1 cellular context compared by ENCODE assay signal in the genomic region with DNA sequence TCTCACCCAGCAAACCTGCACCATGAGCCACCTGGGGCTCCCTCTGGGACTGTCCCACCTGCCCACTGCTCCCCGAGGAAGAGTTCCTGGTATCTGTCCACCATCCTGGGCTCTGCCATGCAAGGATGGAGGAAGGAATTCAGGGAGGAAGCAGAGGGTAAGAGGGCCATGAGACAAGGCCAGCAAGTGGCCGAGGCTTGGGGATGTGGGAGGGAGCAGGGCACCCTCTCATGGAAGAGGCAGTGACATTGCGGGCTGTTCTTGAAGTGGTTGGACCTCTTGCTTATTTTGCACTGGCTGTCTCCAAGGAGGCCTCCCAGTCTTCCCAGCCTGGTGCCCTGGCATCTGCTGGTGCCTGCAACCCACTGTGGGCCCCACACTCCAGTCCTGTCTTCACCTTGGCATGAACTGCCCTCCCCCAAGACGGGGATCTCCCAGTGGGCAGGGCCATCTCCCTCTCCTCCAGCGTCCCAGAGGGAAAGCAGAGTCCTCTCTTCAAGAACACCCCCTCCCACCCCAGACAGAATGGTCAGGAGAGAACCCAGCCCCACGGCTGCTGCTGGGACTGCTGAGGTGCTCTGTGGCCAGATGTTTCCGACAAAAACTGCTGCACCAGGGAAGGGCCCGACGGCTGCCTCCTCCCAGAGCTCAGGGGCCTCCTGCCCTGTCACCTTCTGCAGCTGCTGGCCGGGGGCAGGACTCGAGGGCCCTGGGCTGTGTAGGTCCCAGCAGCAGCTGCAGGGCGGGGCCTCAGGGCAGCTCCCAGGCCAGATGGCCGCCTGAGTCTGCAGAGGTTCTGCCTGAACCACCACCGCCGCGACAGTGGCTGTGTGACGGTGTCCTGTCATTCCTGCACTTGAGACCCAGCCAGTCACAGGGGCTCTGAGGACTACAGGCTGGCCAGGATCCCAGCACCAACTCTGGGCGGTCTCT.
TF ChIP-seq lines count a peak whose summit lies in the region.

No MANE protein-coding gene starts in this region.

TF ChIP-seq in GM23338, 12 proteins besides CTCF, POLR2A, EP300 and RAD21 (continued from another document):
- TF ChIP-seq ZNF462 (CRISPR knock-in tag; IDR thresholded peaks at IDR 0.05) (no peak), CREB1 (CRISPR knock-in tag; IDR thresholded peaks at IDR 0.05; ENCODE audit: low read depth) (no peak), ZNF114 (CRISPR knock-in tag; IDR thresholded peaks at IDR 0.05) (no peak), NANOG (IDR thresholded peaks at IDR 0.05; ENCODE audit: borderline replicate concordance) (no peak), POLR2AphosphoS5 (IDR thresholded peaks at IDR 0.05; ENCODE audit: low read depth) (no peak)
- TF ChIP-seq, protein P1, sequence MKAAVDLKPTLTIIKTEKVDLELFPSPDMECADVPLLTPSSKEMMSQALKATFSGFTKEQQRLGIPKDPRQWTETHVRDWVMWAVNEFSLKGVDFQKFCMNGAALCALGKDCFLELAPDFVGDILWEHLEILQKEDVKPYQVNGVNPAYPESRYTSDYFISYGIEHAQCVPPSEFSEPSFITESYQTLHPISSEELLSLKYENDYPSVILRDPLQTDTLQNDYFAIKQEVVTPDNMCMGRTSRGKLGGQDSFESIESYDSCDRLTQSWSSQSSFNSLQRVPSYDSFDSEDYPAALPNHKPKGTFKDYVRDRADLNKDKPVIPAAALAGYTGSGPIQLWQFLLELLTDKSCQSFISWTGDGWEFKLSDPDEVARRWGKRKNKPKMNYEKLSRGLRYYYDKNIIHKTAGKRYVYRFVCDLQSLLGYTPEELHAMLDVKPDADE (IDR thresholded peaks at IDR 0.05), result no peak
